ENCODE assay signal across 8 cellular contexts in genomic region chr1:212606042-212606733, GRCh38. TPM values are rescaled to one million over a fixed set of nuclear protein-coding genes. Genes with fewer than 3 reads are reported as not detected.
A peak's percentile ranks its signal among the peaks of the same experiment; 100 is the strongest.
DNase-seq lines count a peak whose midpoint lies in the region; ATAC-seq, FAIRE-seq and TF ChIP-seq lines count a peak whose summit lies in the region.
"Had no signal": no experiment of that assay in that cellular context is flagged by ENCODE, and none has a peak within 500 bp of the region (broad histone marks: within the 10 kb centered on the region; RNA-seq: fewer than 3 reads in every experiment).

No MANE protein-coding gene starts in this region.

- H3K9me3 ChIP-seq in Panc1 (ENCODE audit: control insufficient read depth, insufficient read depth, low read depth, low read length) (no peaks in the 10 kb centered on the region), gastrocnemius medialis (no peaks in the 10 kb centered on the region), MG63 (no peaks in the 10 kb centered on the region)

- intact Hi-C loops in Panc1 (cut with micrococcal nuclease; ENCODE audit: unreplicated experiment): no loop called here
- intact Hi-C loops in gastrocnemius medialis (cut with DNase I; ENCODE audit: low total_unique reads): loop anchor here (5.0 kb wide), 2 partner anchors 129 to 1344 kb away; no protein-coding TSS in a partner anchor

- no peak overlapping the region for H3K27ac ChIP-seq in Panc1 (ENCODE audit: low read length)
- peak overlapping the region; percentile 11 for H3K27ac ChIP-seq in epithelial cell of prostate
- H3K27ac ChIP-seq in gastrocnemius medialis: peak overlapping the region in 1 of 4 donors; percentile 89
- H3K27ac ChIP-seq: VCaP had no signal

- H3K4me3 ChIP-seq in Panc1 (ENCODE audit: low read depth in 2 of 2, low read length in 2 of 2) (peak overlapping the region; percentile 74 to 84), gastrocnemius medialis (peak overlapping the region; percentile 61 to 92 (median 72)), MG63 (no peak overlapping the region)

- peak; percentile 33 for FAIRE-seq in GM19239 (lab: Jason Lieb, UNC)

- in situ Hi-C loops in Panc1 (cut with HindIII; ENCODE audit: low pct_unique_long_range_greater_than_20kb, low sequenced_read_pairs) (no loop called here), gastrocnemius medialis (cut with MboI; ENCODE audit: low sequenced_read_pairs in 4 of 4) (loop anchor here in 1 of 4 donors (5.0 kb wide), 1 partner anchor 44 kb away; no protein-coding TSS in a partner anchor)

- no peaks in the 10 kb centered on the region for H3K36me3 ChIP-seq in Panc1 (ENCODE audit: control insufficient read depth, insufficient read depth, low read length)
- no peaks in the 10 kb centered on the region for H3K36me3 ChIP-seq in gastrocnemius medialis
- H3K36me3 ChIP-seq in MG63: no peaks in the 10 kb centered on the region

- ATAC-seq in Panc1: no peak
- ATAC-seq in gastrocnemius medialis: no peak
- ATAC-seq in HG03045 (IDR thresholded peaks at IDR 0.05; ENCODE audit: unreplicated experiment): no peak

- no TSS peak for BruUV-seq in Panc1 (replicated peaks; lab: Mats Ljungman, UMichigan)

- no peak for TF ChIP-seq CTCF in Panc1 (IDR thresholded peaks at IDR 0.05)
- no peak for TF ChIP-seq CTCF in gastrocnemius medialis (IDR thresholded peaks at IDR 0.05 in 4 of 5, conservative IDR thresholded peaks at IDR 0.05 in 1 of 5)

- POLR2A ChIA-PET in Panc1 (lab: Charles Lee): no interaction called here

- CTCF ChIA-PET in Panc1 (lab: Charles Lee): no interaction called here

- DNase-seq in GM19239 (ENCODE audit: insufficient read length, low spot score) (no peak), Panc1 (ENCODE audit: low read depth, low spot score) (no peak), epithelial cell of prostate (ENCODE audit: low read depth, low spot score) (no peak), gastrocnemius medialis (no peak), MG63 (no peak), RKO (ENCODE audit: low spot score) (no peak)

- H3K27me3 ChIP-seq in Panc1 (ENCODE audit: control insufficient read depth, insufficient read depth, low read length): peaks cover 58% of the 10 kb centered on the region
- peaks cover 21 to 51% (median 31%) of the 10 kb centered on the region in 3 donors for H3K27me3 ChIP-seq in gastrocnemius medialis
- H3K27me3 ChIP-seq in MG63: peaks cover 70% of the 10 kb centered on the region

- peaks cover 20% of the 10 kb centered on the region for H3K4me1 ChIP-seq in Panc1 (ENCODE audit: control insufficient read depth, insufficient read depth, low read length)
- H3K4me1 ChIP-seq in gastrocnemius medialis: peaks cover 14 to 22% of the 10 kb centered on the region in 2 donors

- no peak for TF ChIP-seq POLR2A in gastrocnemius medialis (IDR thresholded peaks at IDR 0.05)

RNA-seq across cellular contexts. Expression of gene ATF3, which starts 2.4 kb away (rescaled TPM):
- total RNA-seq in Panc1 (2021; ENCODE audit: unreplicated experiment): 13.3 TPM
- polyA plus RNA-seq in Panc1 (2012; ENCODE audit: insufficient read length): 8.6 TPM
- 1 to 10 TPM; 1.9 to 7.4 (median 7.2) TPM for total RNA-seq in gastrocnemius medialis
- 0.99 and 7.4 TPM in 2 replicates for total RNA-seq in MG63 (2014; rRNA removed; shearing (Covaris generic); ENCODE audit: low replicate concordance)
